In the genomic region with DNA sequence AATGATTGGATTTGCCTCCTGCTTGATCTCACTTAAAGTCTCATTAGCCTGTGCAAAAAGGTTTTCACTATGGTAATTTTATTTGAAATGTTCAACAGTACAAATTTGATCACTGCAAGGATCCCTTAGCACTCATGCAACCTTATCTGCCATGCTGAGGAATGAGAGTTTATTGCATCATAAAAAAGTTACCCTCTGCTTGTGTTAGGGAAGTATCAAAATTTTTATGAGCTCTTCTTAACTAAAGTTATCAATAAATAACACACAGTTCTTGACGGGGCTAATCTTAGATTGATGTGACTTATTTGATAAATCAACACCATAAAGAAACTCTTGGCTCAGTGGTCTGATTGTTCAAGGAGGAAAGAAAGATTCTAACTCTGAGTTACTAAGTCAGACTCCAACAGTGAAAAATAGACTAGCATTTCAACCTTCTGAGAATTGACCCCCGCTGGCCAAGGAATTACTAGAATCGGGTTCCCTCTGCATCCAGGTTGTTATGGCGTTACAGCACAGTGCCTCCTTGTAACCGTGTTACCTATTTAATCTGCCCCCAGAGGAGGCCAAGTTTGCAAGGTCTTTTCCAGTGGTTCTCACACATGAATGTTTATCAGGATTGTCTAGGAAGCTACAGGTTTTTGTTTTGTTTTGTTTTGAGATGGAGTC, we compare ENCODE assay signal across 17 cellular contexts.
A peak's percentile ranks its signal among the peaks of the same experiment; 100 is the strongest.
DNase-seq lines count a peak whose midpoint lies in the region; TF ChIP-seq lines count a peak whose summit lies in the region.
"Had no signal": no experiment of that assay in that cellular context is flagged by ENCODE, and none has a peak within 500 bp of the region (broad histone marks: within the 10 kb centered on the region; RNA-seq: fewer than 3 reads in every experiment).

No MANE protein-coding gene starts in this region.

- H3K27ac Mint-ChIP-seq in nephron progenitor cell (no peak overlapping the region), HFFc6 (no peak overlapping the region)
- H3K27ac Mint-ChIP-seq: CD8-positive, alpha-beta T cell had no signal

- H3K4me3 Mint-ChIP-seq in nephron progenitor cell (no peak overlapping the region), HFFc6 (no peak overlapping the region)
- H3K4me3 Mint-ChIP-seq: CD8-positive, alpha-beta T cell had no signal

- DNase-seq in LNCaP clone FGC (ENCODE audit: low read depth): peak; percentile 56
- DNase-seq in left kidney (ENCODE audit: low read depth, low spot score): peak; percentile 5
- DNase-seq in nephron progenitor cell: no peak
- no peak for DNase-seq in HFFc6
- DNase-seq in NCI-H82 (lab: John Stamatoyannopoulos, UW): no peak
- no peak for DNase-seq in NAMALWA (ENCODE audit: low spot score)
- DNase-seq: BE2C; CD8-positive, alpha-beta T cell; COR-L47; DMS153; DMS79 treated with DMSO at 0.1 percent for 48 hours; EL had no signal

- H3K36me3 Mint-ChIP-seq in nephron progenitor cell (ENCODE audit: low read depth) (peaks cover 14% of the 10 kb centered on the region), HFFc6 (ENCODE audit: low read depth) (no peaks in the 10 kb centered on the region)
- H3K36me3 Mint-ChIP-seq: CD8-positive, alpha-beta T cell had no signal

- no peak overlapping the region for H3K4me3 ChIP-seq in LNCaP clone FGC (ENCODE audit: low read depth, low read length)
- H3K4me3 ChIP-seq: A549, HAP-1 had no signal

- peak overlapping the region; percentile 29 for H3K27ac ChIP-seq in VCaP
- H3K27ac ChIP-seq: A549, C4-2B, HL-60 had no signal

- peaks cover 9% of the 10 kb centered on the region for H3K27me3 Mint-ChIP-seq in nephron progenitor cell (ENCODE audit: low read depth, poor library complexity)
- peaks cover 47% of the 10 kb centered on the region for H3K27me3 Mint-ChIP-seq in HFFc6 (ENCODE audit: insufficient read depth)

- H3K4me1 Mint-ChIP-seq in nephron progenitor cell: peaks cover 21% of the 10 kb centered on the region
- H3K4me1 Mint-ChIP-seq in HFFc6 (ENCODE audit: low read depth): no peaks in the 10 kb centered on the region

- H3K9me3 Mint-ChIP-seq in nephron progenitor cell (peaks cover 16% of the 10 kb centered on the region), HFFc6 (no peaks in the 10 kb centered on the region)

- TF ChIP-seq CTCF in LNCaP clone FGC (IDR thresholded peaks at IDR 0.05; ENCODE audit: control insufficient read depth, extremely low read depth, insufficient read depth) (no peak), VCaP (conservative IDR thresholded peaks at IDR 0.05) (no peak), nephron progenitor cell (IDR thresholded peaks at IDR 0.05) (no peak), HFFc6 (IDR thresholded peaks at IDR 0.05) (no peak)

Comparison
In these comparisons a context has a peak if more than half of its experiments do, and no peak if none do; other contexts are left out.
1. DNase-seq: peak in LNCaP clone FGC (single experiment) and left kidney (single experiment); none in nephron progenitor cell (single experiment), HFFc6 (single experiment), NCI-H82 (single experiment) and NAMALWA (single experiment).